Comparison of ENCODE assay signal across 20 cellular contexts in the genomic region with DNA sequence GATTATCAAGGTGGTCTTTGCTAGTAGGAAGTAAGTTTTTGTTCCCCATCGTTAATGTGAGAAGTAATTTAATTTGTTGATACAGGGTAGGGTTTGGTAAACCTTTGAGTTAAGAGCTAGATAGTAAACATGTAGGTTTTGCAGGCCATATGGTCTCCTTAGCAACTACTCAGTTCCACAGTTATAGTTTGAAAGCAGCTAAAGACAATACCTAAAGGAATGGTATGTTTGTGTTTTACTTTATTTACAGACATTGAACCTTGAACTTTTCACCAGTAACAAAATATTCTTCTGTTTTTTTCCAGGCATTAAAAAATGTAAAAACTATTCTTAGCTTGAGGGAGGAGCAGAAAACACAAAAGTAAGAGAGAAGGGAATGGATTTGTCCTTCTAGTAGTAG. TPM values are rescaled to one million over a fixed set of nuclear protein-coding genes. Genes with fewer than 3 reads are reported as not detected.
DNase-seq lines count a peak whose midpoint lies in the region; TF ChIP-seq lines count a peak whose summit lies in the region.
"Had no signal": no experiment of that assay in that cellular context is flagged by ENCODE, and none has a peak within 500 bp of the region (broad histone marks: within the 10 kb centered on the region; RNA-seq: fewer than 3 reads in every experiment).

No MANE protein-coding gene starts in this region.

- H3K4me3 ChIP-seq in BLaER1 treated with 17β-estradiol and CSF1 and Interleukin-3, amounts not matched to agents 10 nM and 100 nM = peak overlapping the region in 5 of 10 experiments; percentile 73 to 82 (median 78); a peak in 8 of 20 replicates
- H3K4me3 ChIP-seq in coronary artery = peak overlapping the region; percentile 94
- no peak overlapping the region for H3K4me3 ChIP-seq in SK-N-SH (ENCODE audit: low read depth in 2 of 2, low read length in 1 of 2)

- CTCF ChIA-PET in SK-N-SH (lab: Yijun Ruan, JAX) = interaction anchor here (1.1 kb wide), 1 partner anchor 189 kb away, joined by 3 read pairs; no protein-coding TSS in a partner anchor

- TF ChIP-seq EP300 in SK-N-SH (IDR thresholded peaks at IDR 0.05; ENCODE audit: borderline replicate concordance in 1 of 2, low read depth in 1 of 2, low read length in 1 of 2) = no peak

- peak overlapping the region in 8 of 11 experiments; percentile 79 to 97 (median 88); a peak in 13 of 22 replicates for H3K4me2 ChIP-seq in BLaER1 treated with 17β-estradiol and CSF1 and Interleukin-3, amounts not matched to agents 10 nM and 100 nM
- no peak overlapping the region; the same call in 1 of the 2 replicates for H3K4me2 ChIP-seq in SK-N-SH

- no peak overlapping the region for H2AFZ ChIP-seq in SK-N-SH (ENCODE audit: low read depth)

- TF ChIP-seq CTCF in HFFc6 (IDR thresholded peaks at IDR 0.05) (no peak), coronary artery (IDR thresholded peaks at IDR 0.05) (no peak), osteocyte (IDR thresholded peaks at IDR 0.05) (no peak), SK-N-SH (IDR thresholded peaks at IDR 0.05) (no peak)

- H3K79me2 ChIP-seq in SK-N-SH (ENCODE audit: insufficient read depth) = peaks cover 41% of the 10 kb centered on the region; the same call in 1 of the 2 replicates

- no peak for TF ChIP-seq RAD21 in SK-N-SH (IDR thresholded peaks at IDR 0.05; ENCODE audit: low read length)

- H3K27me3 Mint-ChIP-seq in HFFc6 (ENCODE audit: insufficient read depth) (peaks cover 8% of the 10 kb centered on the region), osteocyte (ENCODE audit: unreplicated experiment) (no peaks in the 10 kb centered on the region), immature natural killer cell (ENCODE audit: low read depth in 3 of 3) (peaks cover 23 to 24% (median 24%) of the 10 kb centered on the region in 3 donors)

- H3K4me3 Mint-ChIP-seq in HFFc6 (peak overlapping the region; percentile 98), osteocyte (ENCODE audit: unreplicated experiment) (peak overlapping the region; percentile 96), immature natural killer cell (no peak overlapping the region)
- H3K4me3 Mint-ChIP-seq: activated CD4-positive, alpha-beta memory T cell treated with anti-CD3 and anti-CD28 coated beads, Interleukin-2, amount 10 ng/mL, durations not matched to agents 7 days and 5 days; activated T-cell treated with anti-CD3 and anti-CD28 coated beads, Interleukin-2, amount 50 U/mL, for 4 hours had no signal

- no peaks in the 10 kb centered on the region for H3K9me2 ChIP-seq in SK-N-SH

- DNase-seq in HFFc6 = no peak
- no peak for DNase-seq in coronary artery (ENCODE audit: low spot score)
- DNase-seq in osteocyte (ENCODE audit: extremely low spot score, unreplicated experiment) = no peak
- no peak for DNase-seq in epidermal melanocyte (ENCODE audit: insufficient read length, low spot score)
- no peak for DNase-seq in SK-N-SH
- DNase-seq in immature natural killer cell = no peak
- no peak for DNase-seq in DMS114 treated with DMSO at 0.1 percent for 48 hours (lab: John Stamatoyannopoulos, UW; ENCODE audit: unreplicated experiment)
- DNase-seq: activated CD4-positive, alpha-beta memory T cell treated with anti-CD3 and anti-CD28 coated beads, Interleukin-2, amount 10 ng/mL, durations not matched to agents 7 days and 5 days; activated T-cell treated with anti-CD3 and anti-CD28 coated beads, Interleukin-2, amount 50 U/mL, for 4 hours; BE2C; DND-41; effector CD4-positive, alpha-beta T cell; lower lobe of right lung; naive thymus-derived CD8-positive, alpha-beta T cell; NCI-H1048; stimulated activated CD4-positive, alpha-beta T cell treated with anti-CD3 and anti-CD28 coated beads, Interleukin-4, amount 100 ng/mL, for 4 hours; T-cell had no signal

- H3K4me1 Mint-ChIP-seq in HFFc6 (ENCODE audit: low read depth) (peaks cover 57% of the 10 kb centered on the region), osteocyte (ENCODE audit: unreplicated experiment) (peaks cover 48% of the 10 kb centered on the region), immature natural killer cell (peaks cover 6 to 7% of the 10 kb centered on the region in 2 donors)

- H3K36me3 Mint-ChIP-seq in HFFc6 (ENCODE audit: low read depth) (peaks cover 41% of the 10 kb centered on the region), osteocyte (ENCODE audit: unreplicated experiment) (peaks cover 16% of the 10 kb centered on the region), immature natural killer cell (no peaks in the 10 kb centered on the region)
- H3K36me3 Mint-ChIP-seq: activated naive CD8-positive, alpha-beta T cell; T-cell had no signal

- H3K9me3 Mint-ChIP-seq in HFFc6 = no peaks in the 10 kb centered on the region
- H3K9me3 Mint-ChIP-seq in osteocyte (ENCODE audit: unreplicated experiment) = peaks cover 6% of the 10 kb centered on the region
- peaks cover 0 to 2% (median 0%) of the 10 kb centered on the region in 6 donors for H3K9me3 Mint-ChIP-seq in immature natural killer cell
- H3K9me3 Mint-ChIP-seq: activated CD4-positive, alpha-beta memory T cell treated with anti-CD3 and anti-CD28 coated beads, Interleukin-2, amount 10 ng/mL, durations not matched to agents 7 days and 5 days; activated T-cell treated with anti-CD3 and anti-CD28 coated beads, Interleukin-2, amount 50 U/mL, for 4 hours had no signal

- H3K27ac Mint-ChIP-seq in HFFc6 (peak overlapping the region; percentile 96), osteocyte (ENCODE audit: unreplicated experiment) (peak overlapping the region; percentile 97), immature natural killer cell (no peak overlapping the region)
- H3K27ac Mint-ChIP-seq: activated CD4-positive, alpha-beta memory T cell treated with anti-CD3 and anti-CD28 coated beads, Interleukin-2, amount 10 ng/mL, durations not matched to agents 7 days and 5 days; activated naive CD8-positive, alpha-beta T cell; T-cell had no signal

- H3F3A ChIP-seq in SK-N-SH (replicated peaks; ENCODE audit: insufficient read depth) = peaks cover 3% of the 10 kb centered on the region

- H3K27ac ChIP-seq in BLaER1 treated with 17β-estradiol and CSF1 and Interleukin-3, amounts not matched to agents 10 nM and 100 nM = peak overlapping the region in 1 of 11 experiments; percentile 82; a peak in 2 of 22 replicates
- peak overlapping the region in 1 of 2 donors; percentile 42 for H3K27ac ChIP-seq in coronary artery
- H3K27ac ChIP-seq in SK-N-SH (ENCODE audit: low read depth in 2 of 2, low read length in 1 of 2) = no peak overlapping the region

- peaks cover 0 to 14% (median 0%) of the 10 kb centered on the region in 11 experiments; a peak in 7 of 22 replicates for H3K27me3 ChIP-seq in BLaER1 treated with 17β-estradiol and CSF1 and Interleukin-3, amounts not matched to agents 10 nM and 100 nM
- no peaks in the 10 kb centered on the region for H3K27me3 ChIP-seq in SK-N-SH (ENCODE audit: insufficient read depth)

- WGBS in SK-N-SH (ENCODE audit: low lambda C conversion rate) = 62% methylated on average over 1 of the region's 1 CpG

- H3K9ac ChIP-seq in BLaER1 treated with 17β-estradiol and CSF1 and Interleukin-3, amounts not matched to agents 10 nM and 100 nM = no peak overlapping the region
- no peak overlapping the region for H3K9ac ChIP-seq in SK-N-SH

- H3K36me3 ChIP-seq in BLaER1 treated with 17β-estradiol and CSF1 and Interleukin-3, amounts not matched to agents 10 nM and 100 nM = peaks cover 0 to 16% (median 9%) of the 10 kb centered on the region in 11 experiments; a peak in 7 of 22 replicates
- H3K36me3 ChIP-seq in SK-N-SH (replicated peaks in 1 of 2; ENCODE audit: control insufficient read depth in 1 of 2, insufficient read depth in 2 of 2, low read length in 1 of 2) = no peaks in the 10 kb centered on the region
- H3K36me3 ChIP-seq: BE2C, lower lobe of right lung, tibial nerve had no signal

- no peaks in the 10 kb centered on the region for H4K20me1 ChIP-seq in BLaER1 treated with 17β-estradiol and CSF1 and Interleukin-3, amounts not matched to agents 10 nM and 100 nM
- no peaks in the 10 kb centered on the region for H4K20me1 ChIP-seq in SK-N-SH (ENCODE audit: insufficient read depth)

- POLR2A ChIA-PET in SK-N-SH (lab: Yijun Ruan, JAX) = no interaction called here

- H3K9me3 ChIP-seq in BLaER1 treated with 17β-estradiol and CSF1 and Interleukin-3, amounts not matched to agents 10 nM and 100 nM (replicated peaks in 1 of 11) = peaks cover 0 to 17% (median 9%) of the 10 kb centered on the region in 11 experiments; a peak in 13 of 22 replicates
- H3K9me3 ChIP-seq in SK-N-SH = no peaks in the 10 kb centered on the region
- H3K9me3 ChIP-seq: BE2C, lower lobe of right lung, tibial nerve had no signal

- peaks cover 0 to 26% (median 15%) of the 10 kb centered on the region in 10 experiments; a peak in 17 of 20 replicates for H3K4me1 ChIP-seq in BLaER1 treated with 17β-estradiol and CSF1 and Interleukin-3, amounts not matched to agents 10 nM and 100 nM
- peaks cover 3 to 5% of the 10 kb centered on the region in 2 experiments; a peak in 2 of 4 replicates for H3K4me1 ChIP-seq in SK-N-SH (ENCODE audit: control insufficient read depth in 1 of 2, insufficient read depth in 2 of 2, low read depth in 1 of 2, low read length in 1 of 2)
- H3K4me1 ChIP-seq: BE2C had no signal

TF ChIP-seq in SK-N-SH, 30 proteins besides CTCF, POLR2A, EP300 and RAD21 (continues in another document):
- no peak for TF ChIP-seq YY1 (IDR thresholded peaks at IDR 0.05; ENCODE audit: low read depth)
- no peak for TF ChIP-seq GABPA (IDR thresholded peaks at IDR 0.05; ENCODE audit: low read depth)
- no peak for TF ChIP-seq ZBTB33 (IDR thresholded peaks at IDR 0.05; ENCODE audit: borderline replicate concordance, low read depth)
- no peak for TF ChIP-seq FOXJ3 (CRISPR knock-in tag; IDR thresholded peaks at IDR 0.05)
- no peak for TF ChIP-seq CHD2 (IDR thresholded peaks at IDR 0.05; ENCODE audit: low read length, partially characterized antibody)

RNA-seq across cellular contexts. Expression of gene CAP2, which starts 1.7 kb away (rescaled TPM):
- total RNA-seq in HFFc6 (2021; fragmentation: NEBNext Ultra II Directional; extraction: Animal tissue kit (Norgen Biotek cat#: 25700)) = 10 to 100 TPM; 65.1 to 82.3 (median 67.9) TPM
- 71.8 and 83.6 TPM in 2 replicates for total RNA-seq in osteocyte
- polyA plus RNA-seq in SK-N-SH (2012; rRNA removed) = 8.5 and 10.0 TPM in 2 replicates
- 9.2 and 9.8 TPM in 2 replicates for polyA plus RNA-seq in SK-N-SH (2012; cell fraction: cytosol; rRNA removed)
- polyA plus RNA-seq in SK-N-SH (2012; cell fraction: nucleus; rRNA removed) = 6.8 and 10.9 TPM in 2 replicates
- polyA plus RNA-seq in immature natural killer cell = not detected
- total RNA-seq: activated CD4-positive, alpha-beta memory T cell treated with anti-CD3 and anti-CD28 coated beads, Interleukin-2, amount 10 ng/mL, durations not matched to agents 7 days and 5 days; activated T-cell treated with anti-CD3 and anti-CD28 coated beads, Interleukin-2, amount 50 U/mL, for 4 hours; naive thymus-derived CD8-positive, alpha-beta T cell had no signal
- polyA plus RNA-seq: naive thymus-derived CD8-positive, alpha-beta T cell had no signal

Comparison
In these comparisons a context has a peak if more than half of its experiments do, and no peak if none do; other contexts are left out.
1. H3K27ac Mint-ChIP-seq: peak in HFFc6 (single experiment) and osteocyte (single experiment); none in immature natural killer cell (0 of 6).
2. H3K4me3 Mint-ChIP-seq: peak in HFFc6 (single experiment) and osteocyte (single experiment); none in immature natural killer cell (0 of 5).